ENCODE assay signal across 8 cellular contexts in the genomic region with DNA sequence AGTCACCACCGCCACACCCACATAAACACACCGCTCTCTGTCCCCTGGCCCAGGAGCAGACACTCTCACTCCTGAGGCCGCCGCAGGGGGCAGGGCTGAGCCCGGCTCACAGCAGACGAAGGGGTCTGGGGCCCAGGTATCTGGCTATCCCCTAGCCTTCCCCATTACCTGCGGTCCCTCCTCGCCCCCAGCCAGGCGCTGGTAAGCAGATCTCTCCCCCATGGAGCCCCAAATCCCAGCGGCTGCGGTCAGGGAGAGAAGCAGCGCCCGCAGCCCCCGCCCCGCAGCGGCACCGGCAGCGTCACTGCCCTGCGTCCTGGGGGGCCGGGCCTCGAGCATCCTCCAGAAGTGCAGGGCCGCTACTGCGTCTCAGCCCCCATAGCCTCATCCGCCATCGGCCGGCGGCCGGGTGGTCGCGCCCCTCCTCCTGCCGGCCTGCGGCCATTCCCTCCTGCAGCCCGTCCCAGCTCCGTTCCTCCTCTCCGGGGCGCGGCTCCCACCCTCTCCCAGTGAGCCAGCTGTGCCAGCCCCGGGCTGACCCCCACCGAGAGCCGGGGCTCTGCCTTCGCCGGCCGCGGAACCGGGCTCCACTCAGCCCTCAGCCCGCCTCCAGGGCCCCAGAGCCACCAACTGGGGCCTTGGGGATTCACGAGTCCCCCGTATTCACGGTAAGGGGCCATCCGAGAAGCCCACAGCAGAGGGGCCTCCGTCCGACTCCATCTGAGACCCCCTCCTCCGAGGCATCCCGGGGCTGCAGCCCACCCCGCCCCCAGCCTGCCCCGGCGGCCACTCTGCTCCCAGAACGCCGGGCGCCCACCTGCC. TPM values are rescaled to one million over a fixed set of nuclear protein-coding genes. Genes with fewer than 3 reads are reported as not detected.
A peak's percentile ranks its signal among the peaks of the same experiment; 100 is the strongest.
DNase-seq lines count a peak whose midpoint lies in the region; ATAC-seq and TF ChIP-seq lines count a peak whose summit lies in the region.

No MANE protein-coding gene starts in this region.

- no peaks in the 10 kb centered on the region for H3K9me3 Mint-ChIP-seq in activated B cell treated with CpG ODN at 0.5 μM for 24 hours

- intact Hi-C loops in activated B cell treated with CpG ODN at 0.5 μM for 24 hours (cut with micrococcal nuclease) = loop anchor here (1.0 to 5.0 kb wide), 4 partner anchors 12 to 97 kb away; no protein-coding TSS in a partner anchor

- TF ChIP-seq CTCF in GM12865 (IDR thresholded peaks at IDR 0.05; ENCODE audit: insufficient read depth, low read depth, low read length, missing control alignments) (peak; percentile 71), activated B cell treated with CpG ODN at 0.5 μM for 24 hours (IDR thresholded peaks at IDR 0.05) (no peak), liver (IDR thresholded peaks at IDR 0.05; ENCODE audit: low read depth, low read length, missing input control) (no peak)

- peaks cover 60% of the 10 kb centered on the region for H3K4me1 Mint-ChIP-seq in activated B cell treated with CpG ODN at 0.5 μM for 24 hours

- ATAC-seq in HG02571 (IDR thresholded peaks at IDR 0.05; ENCODE audit: unreplicated experiment) (peak; percentile 30), activated B cell treated with CpG ODN at 0.5 μM for 24 hours (ENCODE audit: low read depth) (peak; percentile 72), GM19328 (IDR thresholded peaks at IDR 0.05; ENCODE audit: unreplicated experiment) (no peak)

- DNase-seq in GM12865 (ENCODE audit: low read depth) = peak; percentile 76
- DNase-seq in NCI-H1105 treated with DMSO at 0.1 percent for 48 hours (lab: John Stamatoyannopoulos, UW) = peak; percentile 77
- DNase-seq in activated B cell treated with CpG ODN at 0.5 μM for 24 hours = peak; percentile 72
- DNase-seq in central memory CD4-positive, alpha-beta T cell = peak; percentile 63
- peak; percentile 28 to 70 (median 42) for DNase-seq in stimulated activated CD4-positive, alpha-beta T cell treated with anti-CD3 and anti-CD28 coated beads, TNF-alpha, amount 100 ng/mL, for 24 hours (ENCODE audit: low read depth in 3 of 3)

- H3K9ac ChIP-seq in liver (ENCODE audit: low read depth in 1 of 2, low read length in 2 of 2) = peak overlapping the region in 1 of 2 donors; percentile 3

- under 1% methylated on average over 60 of the region's 60 CpGs for WGBS in liver

- peak overlapping the region; percentile 88 for H3K4me3 Mint-ChIP-seq in activated B cell treated with CpG ODN at 0.5 μM for 24 hours

- H3K4me3 ChIP-seq in GM12865 (ENCODE audit: low read depth, low read length) = peak overlapping the region; percentile 76
- H3K4me3 ChIP-seq in liver (ENCODE audit: low read depth in 1 of 3, low read length in 3 of 3) = peak overlapping the region in 2 of 3 donors; percentile 51 to 62

- no peak for TF ChIP-seq RAD21 in liver (IDR thresholded peaks at IDR 0.05)

- H3K36me3 Mint-ChIP-seq in activated B cell treated with CpG ODN at 0.5 μM for 24 hours (ENCODE audit: low read depth) = no peaks in the 10 kb centered on the region

- H3K27ac ChIP-seq in liver (ENCODE audit: low read depth in 1 of 2, low read length in 2 of 2) = peak overlapping the region; percentile 60 to 78

- no peaks in the 10 kb centered on the region for H3K36me3 ChIP-seq in liver (ENCODE audit: control insufficient read depth in 4 of 4, insufficient read depth in 3 of 4, low read depth in 1 of 4, low read length in 3 of 4)

- CTCF ChIA-PET in activated B cell treated with CpG ODN at 0.5 μM for 24 hours (lab: Charles Lee) = interaction anchor here (0.7 to 5.7 kb wide), 10 partner anchors 8 to 46 kb away, joined by 3 to 103 read pairs (median 10); a partner anchor contains a TSS

- no peaks in the 10 kb centered on the region for H3K27me3 ChIP-seq in liver (ENCODE audit: control insufficient read depth in 4 of 4, insufficient read depth in 4 of 4, low read length in 3 of 4)

- H3K27ac Mint-ChIP-seq in activated B cell treated with CpG ODN at 0.5 μM for 24 hours = peak overlapping the region; percentile 88

- peaks cover 22 to 54% (median 37%) of the 10 kb centered on the region in 4 donors for H3K4me1 ChIP-seq in liver (ENCODE audit: control insufficient read depth in 4 of 4, insufficient read depth in 4 of 4, low read length in 3 of 4)

- no peaks in the 10 kb centered on the region for H3K27me3 Mint-ChIP-seq in activated B cell treated with CpG ODN at 0.5 μM for 24 hours

- H3K9me3 ChIP-seq in liver (ENCODE audit: control insufficient read depth in 4 of 4, low read length in 3 of 4) = no peaks in the 10 kb centered on the region

- POLR2A ChIA-PET in activated B cell treated with CpG ODN at 0.5 μM for 24 hours (lab: Charles Lee) = interaction anchor here (0.6 to 6.3 kb wide), 11 partner anchors 8 to 586 kb away, joined by 3 to 217 read pairs (median 6); a partner anchor contains a TSS

TF ChIP-seq in liver, 16 proteins besides CTCF, POLR2A, EP300 and RAD21:
- TF ChIP-seq YY1 (IDR thresholded peaks at IDR 0.05) (no peak), HNF4G (IDR thresholded peaks at IDR 0.05) (no peak), FOXA1 (IDR thresholded peaks at IDR 0.05) (no peak), FOXA2 (IDR thresholded peaks at IDR 0.05) (no peak), RXRA (IDR thresholded peaks at IDR 0.05) (no peak), TAF1 (conservative IDR thresholded peaks at IDR 0.05) (no peak), SP1 (IDR thresholded peaks at IDR 0.05) (no peak), GABPA (IDR thresholded peaks at IDR 0.05 in 1 of 2, conservative IDR thresholded peaks at IDR 0.05 in 1 of 2) (no peak), JUND (IDR thresholded peaks at IDR 0.05) (no peak)
- TF ChIP-seq, protein P1, sequence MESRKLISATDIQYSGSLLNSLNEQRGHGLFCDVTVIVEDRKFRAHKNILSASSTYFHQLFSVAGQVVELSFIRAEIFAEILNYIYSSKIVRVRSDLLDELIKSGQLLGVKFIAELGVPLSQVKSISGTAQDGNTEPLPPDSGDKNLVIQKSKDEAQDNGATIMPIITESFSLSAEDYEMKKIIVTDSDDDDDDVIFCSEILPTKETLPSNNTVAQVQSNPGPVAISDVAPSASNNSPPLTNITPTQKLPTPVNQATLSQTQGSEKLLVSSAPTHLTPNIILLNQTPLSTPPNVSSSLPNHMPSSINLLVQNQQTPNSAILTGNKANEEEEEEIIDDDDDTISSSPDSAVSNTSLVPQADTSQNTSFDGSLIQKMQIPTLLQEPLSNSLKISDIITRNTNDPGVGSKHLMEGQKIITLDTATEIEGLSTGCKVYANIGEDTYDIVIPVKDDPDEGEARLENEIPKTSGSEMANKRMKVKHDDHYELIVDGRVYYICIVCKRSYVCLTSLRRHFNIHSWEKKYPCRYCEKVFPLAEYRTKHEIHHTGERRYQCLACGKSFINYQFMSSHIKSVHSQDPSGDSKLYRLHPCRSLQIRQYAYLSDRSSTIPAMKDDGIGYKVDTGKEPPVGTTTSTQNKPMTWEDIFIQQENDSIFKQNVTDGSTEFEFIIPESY (IDR thresholded peaks at IDR 0.05) = no peak

RNA-seq across cellular contexts. Expression of a gene that starts 13.1 kb away (rescaled TPM):
- 108 and 132 TPM in 2 replicates for total RNA-seq in activated B cell treated with CpG ODN at 0.5 μM for 24 hours
- total RNA-seq in liver = 1 to 10 TPM; 8.3 to 9.4 TPM
- 10 to 100 TPM in 1 of 2 donors, 1 to 10 TPM in 1; 4.0 to 12.2 TPM for polyA plus RNA-seq in liver

Comparison
In these comparisons a context has a peak if more than half of its experiments do, and no peak if none do; other contexts are left out.
1. RNA of a gene that starts 13.1 kb away (total RNA-seq): 108 to 132 TPM in activated B cell treated with CpG ODN at 0.5 μM for 24 hours; 8.3 to 9.4 TPM in liver; every median in the first group is over 10 times any median in the second.
2. Peak in every context shown above with its lines, with median percentiles within 50 percentile points of each other: DNase-seq.